In the genomic region with DNA sequence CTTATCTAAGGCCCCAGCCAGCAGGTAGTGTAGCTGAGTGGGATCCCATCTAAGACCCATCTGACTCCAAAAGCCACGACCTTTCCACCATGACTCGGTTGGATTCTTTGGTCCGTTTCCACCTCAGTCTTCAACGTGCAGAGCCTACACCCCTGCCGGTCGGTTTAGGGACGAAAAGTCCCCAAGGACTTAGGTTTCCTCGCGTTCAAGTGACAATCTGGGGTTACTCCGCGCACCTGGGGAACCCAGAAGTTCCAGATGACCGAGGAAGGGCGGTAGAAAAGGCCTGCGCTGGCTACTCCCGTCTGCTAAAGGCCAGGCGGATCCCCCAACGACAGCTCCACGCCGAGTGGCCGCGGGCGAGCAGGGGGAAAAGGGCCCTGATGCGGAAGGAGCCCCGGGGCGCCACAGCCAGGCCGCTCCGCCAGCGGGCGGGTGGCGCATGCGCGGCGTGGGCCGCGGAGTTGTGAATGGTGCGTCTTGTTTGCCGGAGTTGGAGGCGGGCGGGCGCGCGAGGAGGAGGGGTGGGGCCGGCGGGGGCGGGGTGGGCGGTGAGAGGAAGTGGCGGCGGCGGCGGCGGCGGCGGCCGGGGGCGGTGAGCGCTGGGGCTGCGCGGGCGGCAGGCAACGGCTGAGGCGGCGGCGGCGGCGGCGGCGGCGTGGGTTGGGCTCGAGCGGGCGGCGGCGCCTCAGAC, we compare ENCODE assay signal across 1 cellular context.
A peak's percentile ranks its signal among the peaks of the same experiment; 100 is the strongest.
TF ChIP-seq lines count a peak whose summit lies in the region.

A gene (plus strand): TSS at position 595 of the 694 bp plus-strand sequence. CDS start 259 bp downstream, outside the sequence.

TF ChIP-seq in HepG2, 621 proteins besides CTCF, POLR2A, EP300 and RAD21 (continued from another document and continues in another):
- TF ChIP-seq, protein P1, sequence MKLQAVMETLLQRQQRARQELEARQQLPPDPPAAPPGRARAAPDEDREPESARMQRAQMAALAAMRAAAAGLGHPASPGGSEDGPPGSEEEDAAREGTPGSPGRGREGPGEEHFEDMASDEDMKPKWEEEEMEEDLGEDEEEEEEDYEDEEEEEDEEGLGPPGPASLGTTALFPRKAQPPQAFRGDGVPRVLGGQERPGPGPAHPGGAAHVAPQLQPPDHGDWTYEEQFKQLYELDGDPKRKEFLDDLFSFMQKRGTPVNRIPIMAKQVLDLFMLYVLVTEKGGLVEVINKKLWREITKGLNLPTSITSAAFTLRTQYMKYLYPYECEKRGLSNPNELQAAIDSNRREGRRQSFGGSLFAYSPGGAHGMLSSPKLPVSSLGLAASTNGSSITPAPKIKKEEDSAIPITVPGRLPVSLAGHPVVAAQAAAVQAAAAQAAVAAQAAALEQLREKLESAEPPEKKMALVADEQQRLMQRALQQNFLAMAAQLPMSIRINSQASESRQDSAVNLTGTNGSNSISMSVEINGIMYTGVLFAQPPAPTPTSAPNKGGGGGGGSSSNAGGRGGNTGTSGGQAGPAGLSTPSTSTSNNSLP (IDR thresholded peaks at IDR 0.05; ENCODE audit: low read depth, low read length) = no peak
- TF ChIP-seq EHMT2 (IDR thresholded peaks at IDR 0.05; ENCODE audit: borderline replicate concordance, low read depth, low read length) (no peak), ADNP (CRISPR knock-in tag; IDR thresholded peaks at IDR 0.05) (no peak), MAFK (conservative IDR thresholded peaks at IDR 0.05 in 1 of 2, IDR thresholded peaks at IDR 0.05 in 1 of 2; ENCODE audit: low read length in 2 of 2) (no peak), RBFOX2 (IDR thresholded peaks at IDR 0.05; ENCODE audit: low read depth, low read length) (peak; percentile 97), GATAD1 (CRISPR knock-in tag; IDR thresholded peaks at IDR 0.05) (peak; percentile 70), ZNF556 (CRISPR knock-in tag; IDR thresholded peaks at IDR 0.05; ENCODE audit: borderline replicate concordance) (peak; percentile 89), ZBTB42 (CRISPR knock-in tag; IDR thresholded peaks at IDR 0.05) (peak; percentile 29; the same call in 1 of the 2 replicates), ZBTB38 (CRISPR knock-in tag; IDR thresholded peaks at IDR 0.05) (peak; percentile 81), ZNF367 (CRISPR knock-in tag; IDR thresholded peaks at IDR 0.05; ENCODE audit: borderline replicate concordance) (peak; percentile 63; the same call in 1 of the 2 replicates), NCOA2 (CRISPR knock-in tag; IDR thresholded peaks at IDR 0.05) (peak; percentile 38; the same call in 1 of the 2 replicates), BHLHE40 (IDR thresholded peaks at IDR 0.05; ENCODE audit: low read length) (no peak), KDM5B (CRISPR knock-in tag; IDR thresholded peaks at IDR 0.05; ENCODE audit: borderline replicate concordance) (peak; percentile 92), JUNB (CRISPR knock-in tag; IDR thresholded peaks at IDR 0.05; ENCODE audit: borderline replicate concordance) (no peak), JUND (CRISPR knock-in tag; IDR thresholded peaks at IDR 0.05) (no peak), MLLT10 (CRISPR knock-in tag; IDR thresholded peaks at IDR 0.05) (no peak), NFKB2 (CRISPR knock-in tag; IDR thresholded peaks at IDR 0.05; ENCODE audit: borderline replicate concordance) (peak; percentile 94; the same call in 1 of the 2 replicates), RXRA (CRISPR knock-in tag; IDR thresholded peaks at IDR 0.05) (peak; percentile 73; the same call in 1 of the 2 replicates), ZNF234 (CRISPR knock-in tag; conservative IDR thresholded peaks at IDR 0.05) (no peak), TCF7 (IDR thresholded peaks at IDR 0.05; ENCODE audit: low read depth) (no peak), TAF1 (CRISPR knock-in tag; IDR thresholded peaks at IDR 0.05) (peak; percentile 97), RAD51 (IDR thresholded peaks at IDR 0.05; ENCODE audit: borderline replicate concordance) (no peak), HOXA3 (CRISPR knock-in tag; IDR thresholded peaks at IDR 0.05) (peak; percentile 85), ZSCAN21 (CRISPR knock-in tag; IDR thresholded peaks at IDR 0.05; ENCODE audit: borderline replicate concordance) (peak; percentile 81; the same call in 1 of the 2 replicates), ZNF253 (CRISPR knock-in tag; IDR thresholded peaks at IDR 0.05; ENCODE audit: borderline replicate concordance) (0 out of 2 replicates have a peak, but pooled peaks have one; percentile 68), RORA (CRISPR knock-in tag; IDR thresholded peaks at IDR 0.05) (no peak), ZNF614 (CRISPR knock-in tag; IDR thresholded peaks at IDR 0.05; ENCODE audit: borderline replicate concordance) (peak; percentile 54; the same call in 1 of the 2 replicates), MXD4 (CRISPR knock-in tag; IDR thresholded peaks at IDR 0.05) (peak; percentile 73; the same call in 1 of the 2 replicates), RBM22 (optimal IDR thresholded peaks at IDR 0.05; ENCODE audit: low read length) (peak; percentile 22), SP4 (CRISPR knock-in tag; IDR thresholded peaks at IDR 0.05) (0 out of 2 replicates have a peak, but pooled peaks have one; percentile 52), ZNF790 (CRISPR knock-in tag; IDR thresholded peaks at IDR 0.05; ENCODE audit: borderline replicate concordance) (no peak), MBD4 (IDR thresholded peaks at IDR 0.05; ENCODE audit: borderline replicate concordance, low read length) (no peak)
- TF ChIP-seq, protein P2, sequence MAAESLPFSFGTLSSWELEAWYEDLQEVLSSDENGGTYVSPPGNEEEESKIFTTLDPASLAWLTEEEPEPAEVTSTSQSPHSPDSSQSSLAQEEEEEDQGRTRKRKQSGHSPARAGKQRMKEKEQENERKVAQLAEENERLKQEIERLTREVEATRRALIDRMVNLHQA (CRISPR knock-in tag; IDR thresholded peaks at IDR 0.05) = no peak
- TF ChIP-seq, protein P3, sequence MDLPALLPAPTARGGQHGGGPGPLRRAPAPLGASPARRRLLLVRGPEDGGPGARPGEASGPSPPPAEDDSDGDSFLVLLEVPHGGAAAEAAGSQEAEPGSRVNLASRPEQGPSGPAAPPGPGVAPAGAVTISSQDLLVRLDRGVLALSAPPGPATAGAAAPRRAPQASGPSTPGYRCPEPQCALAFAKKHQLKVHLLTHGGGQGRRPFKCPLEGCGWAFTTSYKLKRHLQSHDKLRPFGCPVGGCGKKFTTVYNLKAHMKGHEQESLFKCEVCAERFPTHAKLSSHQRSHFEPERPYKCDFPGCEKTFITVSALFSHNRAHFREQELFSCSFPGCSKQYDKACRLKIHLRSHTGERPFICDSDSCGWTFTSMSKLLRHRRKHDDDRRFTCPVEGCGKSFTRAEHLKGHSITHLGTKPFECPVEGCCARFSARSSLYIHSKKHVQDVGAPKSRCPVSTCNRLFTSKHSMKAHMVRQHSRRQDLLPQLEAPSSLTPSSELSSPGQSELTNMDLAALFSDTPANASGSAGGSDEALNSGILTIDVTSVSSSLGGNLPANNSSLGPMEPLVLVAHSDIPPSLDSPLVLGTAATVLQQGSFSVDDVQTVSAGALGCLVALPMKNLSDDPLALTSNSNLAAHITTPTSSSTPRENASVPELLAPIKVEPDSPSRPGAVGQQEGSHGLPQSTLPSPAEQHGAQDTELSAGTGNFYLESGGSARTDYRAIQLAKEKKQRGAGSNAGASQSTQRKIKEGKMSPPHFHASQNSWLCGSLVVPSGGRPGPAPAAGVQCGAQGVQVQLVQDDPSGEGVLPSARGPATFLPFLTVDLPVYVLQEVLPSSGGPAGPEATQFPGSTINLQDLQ (CRISPR knock-in tag; IDR thresholded peaks at IDR 0.05) = no peak
- TF ChIP-seq, protein P4, sequence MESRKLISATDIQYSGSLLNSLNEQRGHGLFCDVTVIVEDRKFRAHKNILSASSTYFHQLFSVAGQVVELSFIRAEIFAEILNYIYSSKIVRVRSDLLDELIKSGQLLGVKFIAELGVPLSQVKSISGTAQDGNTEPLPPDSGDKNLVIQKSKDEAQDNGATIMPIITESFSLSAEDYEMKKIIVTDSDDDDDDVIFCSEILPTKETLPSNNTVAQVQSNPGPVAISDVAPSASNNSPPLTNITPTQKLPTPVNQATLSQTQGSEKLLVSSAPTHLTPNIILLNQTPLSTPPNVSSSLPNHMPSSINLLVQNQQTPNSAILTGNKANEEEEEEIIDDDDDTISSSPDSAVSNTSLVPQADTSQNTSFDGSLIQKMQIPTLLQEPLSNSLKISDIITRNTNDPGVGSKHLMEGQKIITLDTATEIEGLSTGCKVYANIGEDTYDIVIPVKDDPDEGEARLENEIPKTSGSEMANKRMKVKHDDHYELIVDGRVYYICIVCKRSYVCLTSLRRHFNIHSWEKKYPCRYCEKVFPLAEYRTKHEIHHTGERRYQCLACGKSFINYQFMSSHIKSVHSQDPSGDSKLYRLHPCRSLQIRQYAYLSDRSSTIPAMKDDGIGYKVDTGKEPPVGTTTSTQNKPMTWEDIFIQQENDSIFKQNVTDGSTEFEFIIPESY (CRISPR knock-in tag; IDR thresholded peaks at IDR 0.05) = peak; percentile 57; the same call in 1 of the 2 replicates
- TF ChIP-seq, protein P5, sequence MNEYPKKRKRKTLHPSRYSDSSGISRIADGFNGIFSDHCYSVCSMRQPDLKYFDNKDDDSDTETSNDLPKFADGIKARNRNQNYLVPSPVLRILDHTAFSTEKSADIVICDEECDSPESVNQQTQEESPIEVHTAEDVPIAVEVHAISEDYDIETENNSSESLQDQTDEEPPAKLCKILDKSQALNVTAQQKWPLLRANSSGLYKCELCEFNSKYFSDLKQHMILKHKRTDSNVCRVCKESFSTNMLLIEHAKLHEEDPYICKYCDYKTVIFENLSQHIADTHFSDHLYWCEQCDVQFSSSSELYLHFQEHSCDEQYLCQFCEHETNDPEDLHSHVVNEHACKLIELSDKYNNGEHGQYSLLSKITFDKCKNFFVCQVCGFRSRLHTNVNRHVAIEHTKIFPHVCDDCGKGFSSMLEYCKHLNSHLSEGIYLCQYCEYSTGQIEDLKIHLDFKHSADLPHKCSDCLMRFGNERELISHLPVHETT (CRISPR knock-in tag; conservative IDR thresholded peaks at IDR 0.05) = peak; percentile 44; the same call in 1 of the 2 replicates
- TF ChIP-seq, protein P6, sequence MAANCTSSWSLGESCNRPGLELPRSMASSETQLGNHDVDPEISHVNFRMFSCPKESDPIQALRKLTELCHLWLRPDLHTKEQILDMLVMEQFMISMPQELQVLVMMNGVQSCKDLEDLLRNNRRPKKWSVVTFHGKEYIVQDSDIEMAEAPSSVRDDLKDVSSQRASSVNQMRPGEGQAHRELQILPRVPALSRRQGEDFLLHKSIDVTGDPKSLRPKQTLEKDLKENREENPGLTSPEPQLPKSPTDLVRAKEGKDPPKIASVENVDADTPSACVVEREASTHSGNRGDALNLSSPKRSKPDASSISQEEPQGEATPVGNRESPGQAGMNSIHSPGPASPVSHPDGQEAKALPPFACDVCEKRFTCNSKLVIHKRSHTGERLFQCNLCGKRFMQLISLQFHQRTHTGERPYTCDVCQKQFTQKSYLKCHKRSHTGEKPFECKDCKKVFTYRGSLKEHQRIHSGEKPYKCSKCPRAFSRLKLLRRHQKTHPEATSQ (CRISPR knock-in tag; IDR thresholded peaks at IDR 0.05; ENCODE audit: borderline replicate concordance) = no peak
- TF ChIP-seq, protein P7, sequence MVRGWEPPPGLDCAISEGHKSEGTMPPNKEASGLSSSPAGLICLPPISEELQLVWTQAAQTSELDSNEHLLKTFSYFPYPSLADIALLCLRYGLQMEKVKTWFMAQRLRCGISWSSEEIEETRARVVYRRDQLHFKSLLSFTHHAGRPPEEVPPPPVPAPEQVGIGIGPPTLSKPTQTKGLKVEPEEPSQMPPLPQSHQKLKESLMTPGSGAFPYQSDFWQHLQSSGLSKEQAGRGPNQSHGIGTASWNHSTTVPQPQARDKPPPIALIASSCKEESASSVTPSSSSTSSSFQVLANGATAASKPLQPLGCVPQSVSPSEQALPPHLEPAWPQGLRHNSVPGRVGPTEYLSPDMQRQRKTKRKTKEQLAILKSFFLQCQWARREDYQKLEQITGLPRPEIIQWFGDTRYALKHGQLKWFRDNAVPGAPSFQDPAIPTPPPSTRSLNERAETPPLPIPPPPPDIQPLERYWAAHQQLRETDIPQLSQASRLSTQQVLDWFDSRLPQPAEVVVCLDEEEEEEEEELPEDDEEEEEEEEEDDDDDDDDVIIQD (CRISPR knock-in tag; IDR thresholded peaks at IDR 0.05; ENCODE audit: low read depth) = no peak
- TF ChIP-seq, protein P8, sequence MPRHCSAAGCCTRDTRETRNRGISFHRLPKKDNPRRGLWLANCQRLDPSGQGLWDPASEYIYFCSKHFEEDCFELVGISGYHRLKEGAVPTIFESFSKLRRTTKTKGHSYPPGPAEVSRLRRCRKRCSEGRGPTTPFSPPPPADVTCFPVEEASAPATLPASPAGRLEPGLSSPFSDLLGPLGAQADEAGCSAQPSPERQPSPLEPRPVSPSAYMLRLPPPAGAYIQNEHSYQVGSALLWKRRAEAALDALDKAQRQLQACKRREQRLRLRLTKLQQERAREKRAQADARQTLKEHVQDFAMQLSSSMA (CRISPR knock-in tag; IDR thresholded peaks at IDR 0.05) = no peak
- TF ChIP-seq, protein P9, sequence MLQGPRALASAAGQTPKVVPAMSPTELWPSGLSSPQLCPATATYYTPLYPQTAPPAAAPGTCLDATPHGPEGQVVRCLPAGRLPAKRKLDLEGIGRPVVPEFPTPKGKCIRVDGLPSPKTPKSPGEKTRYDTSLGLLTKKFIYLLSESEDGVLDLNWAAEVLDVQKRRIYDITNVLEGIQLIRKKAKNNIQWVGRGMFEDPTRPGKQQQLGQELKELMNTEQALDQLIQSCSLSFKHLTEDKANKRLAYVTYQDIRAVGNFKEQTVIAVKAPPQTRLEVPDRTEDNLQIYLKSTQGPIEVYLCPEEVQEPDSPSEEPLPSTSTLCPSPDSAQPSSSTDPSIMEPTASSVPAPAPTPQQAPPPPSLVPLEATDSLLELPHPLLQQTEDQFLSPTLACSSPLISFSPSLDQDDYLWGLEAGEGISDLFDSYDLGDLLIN (CRISPR knock-in tag; IDR thresholded peaks at IDR 0.05; ENCODE audit: borderline replicate concordance) = peak; percentile 64; the same call in 1 of the 2 replicates
- TF ChIP-seq, protein P10, sequence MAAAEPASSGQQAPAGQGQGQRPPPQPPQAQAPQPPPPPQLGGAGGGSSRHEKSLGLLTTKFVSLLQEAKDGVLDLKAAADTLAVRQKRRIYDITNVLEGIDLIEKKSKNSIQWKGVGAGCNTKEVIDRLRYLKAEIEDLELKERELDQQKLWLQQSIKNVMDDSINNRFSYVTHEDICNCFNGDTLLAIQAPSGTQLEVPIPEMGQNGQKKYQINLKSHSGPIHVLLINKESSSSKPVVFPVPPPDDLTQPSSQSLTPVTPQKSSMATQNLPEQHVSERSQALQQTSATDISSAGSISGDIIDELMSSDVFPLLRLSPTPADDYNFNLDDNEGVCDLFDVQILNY (CRISPR knock-in tag; conservative IDR thresholded peaks at IDR 0.05) = no peak; the same call in 1 of the 2 replicates
- TF ChIP-seq, protein P11, sequence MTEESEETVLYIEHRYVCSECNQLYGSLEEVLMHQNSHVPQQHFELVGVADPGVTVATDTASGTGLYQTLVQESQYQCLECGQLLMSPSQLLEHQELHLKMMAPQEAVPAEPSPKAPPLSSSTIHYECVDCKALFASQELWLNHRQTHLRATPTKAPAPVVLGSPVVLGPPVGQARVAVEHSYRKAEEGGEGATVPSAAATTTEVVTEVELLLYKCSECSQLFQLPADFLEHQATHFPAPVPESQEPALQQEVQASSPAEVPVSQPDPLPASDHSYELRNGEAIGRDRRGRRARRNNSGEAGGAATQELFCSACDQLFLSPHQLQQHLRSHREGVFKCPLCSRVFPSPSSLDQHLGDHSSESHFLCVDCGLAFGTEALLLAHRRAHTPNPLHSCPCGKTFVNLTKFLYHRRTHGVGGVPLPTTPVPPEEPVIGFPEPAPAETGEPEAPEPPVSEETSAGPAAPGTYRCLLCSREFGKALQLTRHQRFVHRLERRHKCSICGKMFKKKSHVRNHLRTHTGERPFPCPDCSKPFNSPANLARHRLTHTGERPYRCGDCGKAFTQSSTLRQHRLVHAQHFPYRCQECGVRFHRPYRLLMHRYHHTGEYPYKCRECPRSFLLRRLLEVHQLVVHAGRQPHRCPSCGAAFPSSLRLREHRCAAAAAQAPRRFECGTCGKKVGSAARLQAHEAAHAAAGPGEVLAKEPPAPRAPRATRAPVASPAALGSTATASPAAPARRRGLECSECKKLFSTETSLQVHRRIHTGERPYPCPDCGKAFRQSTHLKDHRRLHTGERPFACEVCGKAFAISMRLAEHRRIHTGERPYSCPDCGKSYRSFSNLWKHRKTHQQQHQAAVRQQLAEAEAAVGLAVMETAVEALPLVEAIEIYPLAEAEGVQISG (CRISPR knock-in tag; IDR thresholded peaks at IDR 0.05) = peak; percentile 85
